In genomic region chr1:186730951-186731350, GRCh38 we compare ENCODE assay signal across 18 cellular contexts. TPM values are rescaled to one million over a fixed set of nuclear protein-coding genes. Genes with fewer than 3 reads are reported as not detected.
"Had no signal": no experiment of that assay in that cellular context is flagged by ENCODE, and none has a peak within 500 bp of the region (broad histone marks: within the 10 kb centered on the region; RNA-seq: fewer than 3 reads in every experiment).

No MANE protein-coding gene starts in this region.

- ATAC-seq: activated CD8-positive, alpha-beta T cell treated with anti-CD3 and anti-CD28 coated beads, Interleukin-2, amount 10 ng/mL, durations not matched to agents 7 days and 5 days; body of pancreas; mucosa of descending colon; naive thymus-derived CD4-positive, alpha-beta T cell; stimulated activated naive CD8-positive, alpha-beta T cell treated with anti-CD3 and anti-CD28 coated beads, Interleukin-15, amount 100 ng/mL, for 72 hours; WTC11 had no signal

- H3K27me3 ChIP-seq: body of pancreas, esophagus squamous epithelium, upper lobe of left lung had no signal

- DNase-seq: activated CD4-positive, alpha-beta T cell treated with anti-CD3 and anti-CD28 coated beads for 48 hours; activated CD8-positive, alpha-beta memory T cell treated with anti-CD3 and anti-CD28 coated beads, Interleukin-2, amount 50 U/mL, for 48 hours; activated CD8-positive, alpha-beta T cell treated with anti-CD3 and anti-CD28 coated beads, Interleukin-2, amount 10 ng/mL, durations not matched to agents 7 days and 5 days; activated naive CD8-positive, alpha-beta T cell treated with anti-CD3 and anti-CD28 coated beads for 36 hours; amygdala; body of pancreas; esophagus squamous epithelium; hypothalamus; kidney; left ventricle myocardium inferior; mucosa of descending colon; naive thymus-derived CD4-positive, alpha-beta T cell; stimulated activated CD4-positive, alpha-beta T cell treated with anti-CD3 and anti-CD28 coated beads, Interleukin-1b, Interleukin-23, amount 100 ng/mL, for 48 hours; stimulated activated naive CD8-positive, alpha-beta T cell treated with anti-CD3 and anti-CD28 coated beads, Interleukin-15, amount 100 ng/mL, for 72 hours; upper lobe of left lung had no signal

- H3K27ac ChIP-seq: body of pancreas, coronary artery, esophagus squamous epithelium, left ventricle myocardium inferior, parathyroid adenoma, upper lobe of left lung had no signal

- H3K36me3 ChIP-seq: esophagus squamous epithelium, left ventricle myocardium inferior, upper lobe of left lung had no signal

- H3K9me3 ChIP-seq: body of pancreas, esophagus squamous epithelium, mucosa of descending colon, upper lobe of left lung had no signal

- H3K4me1 ChIP-seq: body of pancreas, esophagus squamous epithelium, left ventricle myocardium inferior, parathyroid adenoma, upper lobe of left lung had no signal

- FAIRE-seq: kidney had no signal

- H3K4me3 ChIP-seq: body of pancreas, coronary artery, esophagus squamous epithelium, left ventricle myocardium inferior, mucosa of descending colon, upper lobe of left lung had no signal

RNA-seq across cellular contexts. Expression of gene PTGS2, which starts 50.7 kb away (rescaled TPM):
- total RNA-seq: activated CD8-positive, alpha-beta T cell treated with anti-CD3 and anti-CD28 coated beads, Interleukin-2, amount 10 ng/mL, durations not matched to agents 7 days and 5 days had no signal
- polyA plus RNA-seq: naive thymus-derived CD4-positive, alpha-beta T cell had no signal
